In genomic region chr7:38178695-38179344, GRCh38 we compare ENCODE assay signal across 7 cellular contexts. TPM values are rescaled to one million over a fixed set of nuclear protein-coding genes. Genes with fewer than 3 reads are reported as not detected.
DNase-seq lines count a peak whose midpoint lies in the region; ATAC-seq and TF ChIP-seq lines count a peak whose summit lies in the region.

No MANE protein-coding gene starts in this region.

- WGBS in spleen, 5 donors: 6 to 14% (median 9%) methylated on average over 15 of the region's 15 CpGs

- peak overlapping the region; percentile 77 for H3K9ac ChIP-seq in HUES6 (ENCODE audit: low read length)

- intact Hi-C loops in spleen (cut with DNase I; ENCODE audit: low total_unique reads): no loop called here

- H3K4me3 Mint-ChIP-seq in activated naive CD8-positive, alpha-beta T cell treated with anti-CD3 and anti-CD28 coated beads for 36 hours: peak overlapping the region; percentile 97

- TF ChIP-seq POLR2A in spleen (IDR thresholded peaks at IDR 0.05): no peak

- DNase-seq in activated naive CD8-positive, alpha-beta T cell treated with anti-CD3 and anti-CD28 coated beads for 36 hours: no peak
- DNase-seq in hepatic stellate cell (ENCODE audit: low spot score) (peak; percentile 40), spleen (no peak), GM03348 (ENCODE audit: low spot score) (no peak)

- H3K4me3 ChIP-seq in HUES6 (ENCODE audit: low read depth, low read length) (peak overlapping the region; percentile 93), spleen (peak overlapping the region; percentile 58 to 88 (median 74))

- 0 out of 2 replicates have a peak, but pooled peaks cover 2% of the 10 kb centered on the region for H3K9me3 ChIP-seq in HUES6 (ENCODE audit: control insufficient read depth, insufficient read depth, low read depth, low read length)
- no peaks in the 10 kb centered on the region for H3K9me3 ChIP-seq in spleen

- H3K36me3 ChIP-seq in HUES6 (ENCODE audit: control insufficient read depth, insufficient read depth, low read length) (no peaks in the 10 kb centered on the region), spleen (no peaks in the 10 kb centered on the region)

- H3K27ac ChIP-seq in HUES6 (ENCODE audit: low read depth, low read length) (peak overlapping the region; percentile 5; the same call in 1 of the 2 replicates), spleen (peak overlapping the region; percentile 91 to 96 (median 94))

- peaks cover 10% of the 10 kb centered on the region for H3K4me1 ChIP-seq in HUES6 (ENCODE audit: control insufficient read depth, insufficient read depth, low read length)
- peaks cover 20 to 61% (median 42%) of the 10 kb centered on the region in 6 donors for H3K4me1 ChIP-seq in spleen

- H3K9me3 Mint-ChIP-seq in activated naive CD8-positive, alpha-beta T cell treated with anti-CD3 and anti-CD28 coated beads for 36 hours: no peaks in the 10 kb centered on the region

- peaks cover 11% of the 10 kb centered on the region for H3K27me3 Mint-ChIP-seq in activated naive CD8-positive, alpha-beta T cell treated with anti-CD3 and anti-CD28 coated beads for 36 hours

- H3K27ac Mint-ChIP-seq in activated naive CD8-positive, alpha-beta T cell treated with anti-CD3 and anti-CD28 coated beads for 36 hours: peak overlapping the region; percentile 92

- ATAC-seq in GM21528 (IDR thresholded peaks at IDR 0.05; ENCODE audit: low FRiP score, unreplicated experiment): peak; percentile 45

- H3K4me1 Mint-ChIP-seq in activated naive CD8-positive, alpha-beta T cell treated with anti-CD3 and anti-CD28 coated beads for 36 hours: peaks cover 45% of the 10 kb centered on the region

- TF ChIP-seq CTCF in GM12874 (IDR thresholded peaks at IDR 0.05; ENCODE audit: insufficient read depth, low read depth, low read length) (0 out of 2 replicates have a peak, but pooled peaks have one; percentile 3), spleen (IDR thresholded peaks at IDR 0.05 in 8 of 11, conservative IDR thresholded peaks at IDR 0.05 in 3 of 11) (no peak)

- no peaks in the 10 kb centered on the region for H3K27me3 ChIP-seq in HUES6 (ENCODE audit: control insufficient read depth, insufficient read depth, low read length)
- H3K27me3 ChIP-seq in spleen (replicated peaks in 1 of 7): no peaks in the 10 kb centered on the region

- peaks cover under 1% of the 10 kb centered on the region for H3K36me3 Mint-ChIP-seq in activated naive CD8-positive, alpha-beta T cell treated with anti-CD3 and anti-CD28 coated beads for 36 hours

RNA-seq across cellular contexts. Expression of gene STARD3NL, which starts 0.8 kb away (rescaled TPM):
- total RNA-seq in activated naive CD8-positive, alpha-beta T cell treated with anti-CD3 and anti-CD28 coated beads for 36 hours: 10 to 100 TPM; 30.3 to 30.6 TPM
- 10 to 100 TPM; 29.8 to 50.2 (median 38.8) TPM for total RNA-seq in spleen
- polyA plus RNA-seq in spleen: 10 to 100 TPM; 19.8 to 30.6 (median 24.1) TPM
